1 cellular context compared by ENCODE assay signal in genomic region chr2:218384975-218385374, GRCh38.
TF ChIP-seq lines count a peak whose summit lies in the region.

No MANE protein-coding gene starts in this region.

TF ChIP-seq in HepG2, 621 proteins besides CTCF, POLR2A, EP300 and RAD21:
- TF ChIP-seq NCOA2 (CRISPR knock-in tag; IDR thresholded peaks at IDR 0.05) = no peak
- TF ChIP-seq, protein P1, sequence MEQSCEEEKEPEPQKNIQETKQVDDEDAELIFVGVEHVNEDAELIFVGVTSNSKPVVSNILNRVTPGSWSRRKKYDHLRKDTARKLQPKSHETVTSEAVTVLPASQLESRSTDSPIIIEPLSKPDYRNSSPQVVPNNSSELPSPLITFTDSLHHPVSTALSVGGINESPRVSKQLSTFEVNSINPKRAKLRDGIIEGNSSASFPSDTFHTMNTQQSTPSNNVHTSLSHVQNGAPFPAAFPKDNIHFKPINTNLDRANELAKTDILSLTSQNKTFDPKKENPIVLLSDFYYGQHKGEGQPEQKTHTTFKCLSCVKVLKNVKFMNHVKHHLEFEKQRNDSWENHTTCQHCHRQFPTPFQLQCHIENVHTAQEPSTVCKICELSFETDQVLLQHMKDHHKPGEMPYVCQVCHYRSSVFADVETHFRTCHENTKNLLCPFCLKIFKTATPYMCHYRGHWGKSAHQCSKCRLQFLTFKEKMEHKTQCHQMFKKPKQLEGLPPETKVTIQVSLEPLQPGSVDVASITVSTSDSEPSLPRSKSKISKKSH (CRISPR knock-in tag; IDR thresholded peaks at IDR 0.05; ENCODE audit: borderline replicate concordance) = 0 out of 2 replicates have a peak, but pooled peaks have one; percentile 39
TF ChIP-seq in HepG2: peak in this region for 1.
